Comparison of ENCODE assay signal across 10 cellular contexts in genomic region chr7:138170959-138171703, GRCh38.
DNase-seq lines count a peak whose midpoint lies in the region; ATAC-seq and TF ChIP-seq lines count a peak whose summit lies in the region.
"Had no signal": no experiment of that assay in that cellular context is flagged by ENCODE, and none has a peak within 500 bp of the region (broad histone marks: within the 10 kb centered on the region; RNA-seq: fewer than 3 reads in every experiment).

No MANE protein-coding gene starts in this region.

- peaks cover 49% of the 10 kb centered on the region for H3K27me3 Mint-ChIP-seq in activated CD8-positive, alpha-beta memory T cell treated with anti-CD3 and anti-CD28 coated beads, Interleukin-2, amount 10 ng/mL, durations not matched to agents 7 days and 5 days

- H3K9me3 ChIP-seq in osteoblast (ENCODE audit: low read depth, low read length), result no peaks in the 10 kb centered on the region

- peak; percentile 85 for ATAC-seq in activated CD8-positive, alpha-beta memory T cell treated with anti-CD3 and anti-CD28 coated beads, Interleukin-2, amount 10 ng/mL, durations not matched to agents 7 days and 5 days
- ATAC-seq in HG02642 (IDR thresholded peaks at IDR 0.05; ENCODE audit: poor library complexity, unreplicated experiment), result peak; percentile 93

- no peak overlapping the region for H2AFZ ChIP-seq in osteoblast (ENCODE audit: low read length)

- no peaks in the 10 kb centered on the region for H3K79me2 ChIP-seq in osteoblast (ENCODE audit: insufficient read depth, low read length)

- H3K27ac ChIP-seq in osteoblast (ENCODE audit: low read depth, low read length), result no peak overlapping the region
- H3K27ac ChIP-seq: HL-60 had no signal

- no peaks in the 10 kb centered on the region for H4K20me1 ChIP-seq in osteoblast (ENCODE audit: insufficient read depth, low read length)

- TF ChIP-seq CTCF in osteoblast (IDR thresholded peaks at IDR 0.05; ENCODE audit: extremely low read depth, low read depth, low read length), result no peak

- no peaks in the 10 kb centered on the region for H3K4me1 ChIP-seq in osteoblast (ENCODE audit: insufficient read depth, low read length)

- H3K4me2 ChIP-seq in osteoblast (ENCODE audit: insufficient read depth, low read length), result peak overlapping the region; percentile 30

- peak overlapping the region; percentile 39 for H3K27ac Mint-ChIP-seq in activated CD8-positive, alpha-beta memory T cell treated with anti-CD3 and anti-CD28 coated beads, Interleukin-2, amount 10 ng/mL, durations not matched to agents 7 days and 5 days

- peaks cover 16% of the 10 kb centered on the region for H3K4me1 Mint-ChIP-seq in activated CD8-positive, alpha-beta memory T cell treated with anti-CD3 and anti-CD28 coated beads, Interleukin-2, amount 10 ng/mL, durations not matched to agents 7 days and 5 days

- peaks cover 9% of the 10 kb centered on the region for H3K27me3 ChIP-seq in osteoblast (ENCODE audit: insufficient read depth, low read length)

- no peak overlapping the region for H3K4me3 ChIP-seq in Jurkat, Clone E6-1 (ENCODE audit: low read length)
- H3K4me3 ChIP-seq in osteoblast (ENCODE audit: insufficient read depth, low read length), result no peak overlapping the region

- CTCF ChIA-PET in activated CD8-positive, alpha-beta memory T cell treated with anti-CD3 and anti-CD28 coated beads, Interleukin-2, amount 10 ng/mL, durations not matched to agents 7 days and 5 days (lab: Charles Lee), result interaction anchor here (1.2 to 1.9 kb wide), 3 partner anchors 9 to 568 kb away, joined by 3 to 12 read pairs (median 11); no protein-coding TSS in a partner anchor

- peaks cover 2% of the 10 kb centered on the region for H3K9me3 Mint-ChIP-seq in activated CD8-positive, alpha-beta memory T cell treated with anti-CD3 and anti-CD28 coated beads, Interleukin-2, amount 10 ng/mL, durations not matched to agents 7 days and 5 days (ENCODE audit: low read depth)

- H3K4me3 Mint-ChIP-seq in activated CD8-positive, alpha-beta memory T cell treated with anti-CD3 and anti-CD28 coated beads, Interleukin-2, amount 10 ng/mL, durations not matched to agents 7 days and 5 days, result no peak overlapping the region

- peak; percentile 40 for DNase-seq in activated CD8-positive, alpha-beta memory T cell treated with anti-CD3 and anti-CD28 coated beads, Interleukin-2, amount 10 ng/mL, durations not matched to agents 7 days and 5 days
- DNase-seq in activated CD8-positive, alpha-beta memory T cell treated with anti-CD3 and anti-CD28 coated beads, Interleukin-2, amount 50 U/mL, for 4 hours, result no peak
- DNase-seq in Jurkat, Clone E6-1 (ENCODE audit: low read depth, low spot score), result peak; percentile 54
- no peak for DNase-seq in osteoblast (ENCODE audit: insufficient read length, low spot score, missing footprints)
- no peak for DNase-seq in cerebellar nuclear complex (lab: John Stamatoyannopoulos, UW)
- no peak for DNase-seq in CD1c-positive myeloid dendritic cell (ENCODE audit: extremely low spot score)
- no peak for DNase-seq in stimulated activated CD4-positive, alpha-beta T cell treated with anti-CD3 and anti-CD28 coated beads, Interleukin-4, amount 100 ng/mL, for 1 hour
- DNase-seq: occipital lobe had no signal

- H3K36me3 ChIP-seq in osteoblast (ENCODE audit: insufficient read depth, low read length), result no peaks in the 10 kb centered on the region

- H3K36me3 Mint-ChIP-seq in activated CD8-positive, alpha-beta memory T cell treated with anti-CD3 and anti-CD28 coated beads, Interleukin-2, amount 10 ng/mL, durations not matched to agents 7 days and 5 days, result peaks cover 3% of the 10 kb centered on the region

Comparison
In these comparisons a context has a peak if more than half of its experiments do, and no peak if none do; other contexts are left out.
1. DNase-seq: peak in activated CD8-positive, alpha-beta memory T cell treated with anti-CD3 and anti-CD28 coated beads, Interleukin-2, amount 10 ng/mL, durations not matched to agents 7 days and 5 days (single experiment) and Jurkat, Clone E6-1 (single experiment); none in activated CD8-positive, alpha-beta memory T cell treated with anti-CD3 and anti-CD28 coated beads, Interleukin-2, amount 50 U/mL, for 4 hours (single experiment), osteoblast (single experiment), cerebellar nuclear complex (0 of 2), CD1c-positive myeloid dendritic cell (single experiment) and stimulated activated CD4-positive, alpha-beta T cell treated with anti-CD3 and anti-CD28 coated beads, Interleukin-4, amount 100 ng/mL, for 1 hour (single experiment).